ENCODE assay signal across 20 cellular contexts in genomic region chr16:75942351-75942750, GRCh38.
DNase-seq lines count a peak whose midpoint lies in the region; ATAC-seq and TF ChIP-seq lines count a peak whose summit lies in the region.
"Had no signal": no experiment of that assay in that cellular context is flagged by ENCODE, and none has a peak within 500 bp of the region (broad histone marks: within the 10 kb centered on the region; RNA-seq: fewer than 3 reads in every experiment).

No MANE protein-coding gene starts in this region.

- H3K27ac Mint-ChIP-seq in Caco-2 (ENCODE audit: unreplicated experiment): peak overlapping the region; percentile 42
- H3K27ac Mint-ChIP-seq in progenitor cell of endocrine pancreas: peak overlapping the region; percentile 45
- H3K27ac Mint-ChIP-seq: B cell; CD4-positive, alpha-beta T cell; CD8-positive, alpha-beta T cell had no signal

- H3K27me3 Mint-ChIP-seq in Caco-2 (ENCODE audit: insufficient read depth, unreplicated experiment) (no peaks in the 10 kb centered on the region), progenitor cell of endocrine pancreas (no peaks in the 10 kb centered on the region)
- H3K27me3 Mint-ChIP-seq: B cell had no signal

- ATAC-seq in GM18511 (IDR thresholded peaks at IDR 0.05; ENCODE audit: unreplicated experiment): no peak
- ATAC-seq: A549; CD8-positive, alpha-beta T cell; GM12878 had no signal

- no peak overlapping the region for H3K4me3 ChIP-seq in Caco-2 (ENCODE audit: low read depth, low read length)
- H3K4me3 ChIP-seq: A549; BLaER1 treated with 17β-estradiol and CSF1 and Interleukin-3, amounts not matched to agents 10 nM and 100 nM; GM12878 had no signal

- DNase-seq in Caco-2: no peak
- peak; percentile 80 for DNase-seq in SK-N-DZ (ENCODE audit: low spot score)
- no peak for DNase-seq in progenitor cell of endocrine pancreas (ENCODE audit: low spot score, unreplicated experiment)
- DNase-seq in SIG-M5 (lab: John Stamatoyannopoulos, UW): no peak
- DNase-seq in NCI-H774 (lab: John Stamatoyannopoulos, UW): no peak
- DNase-seq: AML-193; CD4-positive, alpha-beta T cell; CD8-positive, alpha-beta T cell; DMS 273 treated with DMSO at 0.1 percent for 48 hours; DMS153; DMS53; DMS79; DND-41; EL; GDM1 had no signal

- intact Hi-C loops in Caco-2 (cut with micrococcal nuclease; ENCODE audit: unreplicated experiment): loop anchor here (10.0 kb wide), 1 partner anchor 138 kb away; no protein-coding TSS in a partner anchor

- peaks cover 30% of the 10 kb centered on the region for H3K4me1 Mint-ChIP-seq in Caco-2 (ENCODE audit: low read depth, unreplicated experiment)
- peaks cover 47% of the 10 kb centered on the region for H3K4me1 Mint-ChIP-seq in progenitor cell of endocrine pancreas (ENCODE audit: low read depth)
- H3K4me1 Mint-ChIP-seq: B cell had no signal

- no peaks in the 10 kb centered on the region for H3K36me3 ChIP-seq in Caco-2 (ENCODE audit: control insufficient read depth, insufficient read depth, low read length)
- H3K36me3 ChIP-seq: BLaER1 treated with 17β-estradiol and CSF1 and Interleukin-3, amounts not matched to agents 10 nM and 100 nM had no signal

- H3K9me3 Mint-ChIP-seq in Caco-2 (ENCODE audit: unreplicated experiment): no peaks in the 10 kb centered on the region
- no peaks in the 10 kb centered on the region for H3K9me3 Mint-ChIP-seq in progenitor cell of endocrine pancreas (ENCODE audit: low read depth)
- H3K9me3 Mint-ChIP-seq: CD4-positive, alpha-beta T cell; CD8-positive, alpha-beta T cell had no signal

- TF ChIP-seq CTCF in Caco-2 (IDR thresholded peaks at IDR 0.05; ENCODE audit: insufficient read depth in 1 of 2, low read depth in 1 of 2, low read length in 1 of 2, severe bottlenecking in 1 of 2, unreplicated experiment in 1 of 2) (no peak), progenitor cell of endocrine pancreas (IDR thresholded peaks at IDR 0.05; ENCODE audit: unreplicated experiment) (no peak)

- CTCF ChIA-PET in Caco-2 (lab: Charles Lee): no interaction called here

- H3K4me3 Mint-ChIP-seq in Caco-2 (ENCODE audit: unreplicated experiment): peak overlapping the region; percentile 5
- peak overlapping the region; percentile 2 for H3K4me3 Mint-ChIP-seq in progenitor cell of endocrine pancreas (ENCODE audit: low read depth)
- H3K4me3 Mint-ChIP-seq: B cell; CD4-positive, alpha-beta T cell; CD8-positive, alpha-beta T cell had no signal

- H3K4me1 ChIP-seq in Caco-2: peaks cover 37% of the 10 kb centered on the region
- H3K4me1 ChIP-seq: A549; BLaER1 treated with 17β-estradiol and CSF1 and Interleukin-3, amounts not matched to agents 10 nM and 100 nM had no signal

- H3K36me3 Mint-ChIP-seq in Caco-2 (ENCODE audit: insufficient read depth, unreplicated experiment) (no peaks in the 10 kb centered on the region), progenitor cell of endocrine pancreas (ENCODE audit: insufficient read depth) (no peaks in the 10 kb centered on the region)
- H3K36me3 Mint-ChIP-seq: CD8-positive, alpha-beta T cell had no signal

- POLR2A ChIA-PET in Caco-2 (lab: Charles Lee): no interaction called here

- BruUV-seq in Caco-2 (replicated peaks; lab: Mats Ljungman, UMichigan): no TSS peak

- no peaks in the 10 kb centered on the region for H3K27me3 ChIP-seq in Caco-2 (replicated peaks; ENCODE audit: control insufficient read depth, insufficient read depth, low read length)
- H3K27me3 ChIP-seq: BLaER1 treated with 17β-estradiol and CSF1 and Interleukin-3, amounts not matched to agents 10 nM and 100 nM had no signal

- no peaks in the 10 kb centered on the region for H3K9me3 ChIP-seq in Caco-2
- H3K9me3 ChIP-seq: A549; BLaER1 treated with 17β-estradiol and CSF1 and Interleukin-3, amounts not matched to agents 10 nM and 100 nM had no signal
